Comparison of ENCODE assay signal across 1 cellular context in the genomic region with DNA sequence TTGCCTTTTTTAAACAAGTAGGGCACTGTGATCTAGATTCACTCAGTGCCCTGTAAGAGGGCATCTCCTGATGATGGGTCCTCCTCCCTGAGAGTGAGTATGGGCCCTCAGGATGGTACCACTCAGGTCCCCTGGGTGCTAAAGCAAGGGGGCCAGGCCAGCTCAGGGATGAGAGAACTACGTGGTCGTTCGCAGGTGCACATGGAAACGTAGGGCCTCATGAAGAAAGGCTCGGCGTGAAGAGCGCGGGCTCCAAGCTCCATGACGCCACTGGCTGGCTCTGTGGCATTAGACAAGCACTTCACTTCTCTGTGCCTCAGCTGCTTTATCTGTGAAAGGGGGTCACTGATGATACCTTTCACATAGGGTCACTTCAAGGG.
A peak's percentile ranks its signal among the peaks of the same experiment; 100 is the strongest.
TF ChIP-seq lines count a peak whose summit lies in the region.

No MANE protein-coding gene starts in this region.

TF ChIP-seq in HepG2, 621 proteins besides CTCF, POLR2A, EP300 and RAD21:
- TF ChIP-seq MYNN (CRISPR knock-in tag; IDR thresholded peaks at IDR 0.05; ENCODE audit: low read depth): no peak
- TF ChIP-seq STAT6 (CRISPR knock-in tag; IDR thresholded peaks at IDR 0.05; ENCODE audit: borderline replicate concordance): no peak
- no peak for TF ChIP-seq ZNF557 (CRISPR knock-in tag; IDR thresholded peaks at IDR 0.05)
- no peak for TF ChIP-seq NFKB2 (CRISPR knock-in tag; IDR thresholded peaks at IDR 0.05; ENCODE audit: borderline replicate concordance)
- TF ChIP-seq ZNF552 (CRISPR knock-in tag; IDR thresholded peaks at IDR 0.05; ENCODE audit: borderline replicate concordance): no peak
- no peak for TF ChIP-seq RNF2 (conservative IDR thresholded peaks at IDR 0.05; ENCODE audit: low read depth)
- TF ChIP-seq FOXK1 (CRISPR knock-in tag; IDR thresholded peaks at IDR 0.05; ENCODE audit: borderline replicate concordance, low read depth): no peak
- TF ChIP-seq ADNP (CRISPR knock-in tag; IDR thresholded peaks at IDR 0.05): no peak
- TF ChIP-seq ZFYVE20 (CRISPR knock-in tag; IDR thresholded peaks at IDR 0.05; ENCODE audit: borderline replicate concordance, low read depth): no peak
- TF ChIP-seq AKAP8 (CRISPR knock-in tag; IDR thresholded peaks at IDR 0.05): peak; percentile 21; the same call in 1 of the 2 replicates
- TF ChIP-seq ZNF205 (CRISPR knock-in tag; IDR thresholded peaks at IDR 0.05): no peak
- TF ChIP-seq SMAD9 (CRISPR knock-in tag; IDR thresholded peaks at IDR 0.05): no peak
- TF ChIP-seq, protein P1, sequence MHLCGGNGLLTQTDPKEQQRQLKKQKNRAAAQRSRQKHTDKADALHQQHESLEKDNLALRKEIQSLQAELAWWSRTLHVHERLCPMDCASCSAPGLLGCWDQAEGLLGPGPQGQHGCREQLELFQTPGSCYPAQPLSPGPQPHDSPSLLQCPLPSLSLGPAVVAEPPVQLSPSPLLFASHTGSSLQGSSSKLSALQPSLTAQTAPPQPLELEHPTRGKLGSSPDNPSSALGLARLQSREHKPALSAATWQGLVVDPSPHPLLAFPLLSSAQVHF (CRISPR knock-in tag; IDR thresholded peaks at IDR 0.05): no peak
- no peak for TF ChIP-seq PITX1 (CRISPR knock-in tag; IDR thresholded peaks at IDR 0.05)
- TF ChIP-seq ZNF616 (CRISPR knock-in tag; IDR thresholded peaks at IDR 0.05; ENCODE audit: low read depth): no peak
- TF ChIP-seq XBP1 (CRISPR knock-in tag; IDR thresholded peaks at IDR 0.05): no peak
- no peak for TF ChIP-seq SATB2 (CRISPR knock-in tag; IDR thresholded peaks at IDR 0.05)
- no peak for TF ChIP-seq KLF13 (CRISPR knock-in tag; IDR thresholded peaks at IDR 0.05)
- TF ChIP-seq NFYC (CRISPR knock-in tag; IDR thresholded peaks at IDR 0.05): no peak
- TF ChIP-seq TMF1 (CRISPR knock-in tag; IDR thresholded peaks at IDR 0.05; ENCODE audit: low read depth): no peak
- no peak for TF ChIP-seq ZBTB20 (CRISPR knock-in tag; IDR thresholded peaks at IDR 0.05; ENCODE audit: borderline replicate concordance, low read depth)
- no peak for TF ChIP-seq ZNF44 (CRISPR knock-in tag; IDR thresholded peaks at IDR 0.05)
- 0 out of 2 replicates have a peak, but pooled peaks have one; percentile 41 for TF ChIP-seq SMAD1 (CRISPR knock-in tag; IDR thresholded peaks at IDR 0.05; ENCODE audit: borderline replicate concordance, low read depth)
- no peak for TF ChIP-seq GABPB1 (CRISPR knock-in tag; IDR thresholded peaks at IDR 0.05)
- TF ChIP-seq KAT8 (CRISPR knock-in tag; IDR thresholded peaks at IDR 0.05): no peak
- no peak for TF ChIP-seq SP1 (IDR thresholded peaks at IDR 0.05)
- no peak for TF ChIP-seq SP1 (CRISPR knock-in tag; IDR thresholded peaks at IDR 0.05)
- peak; percentile 88 for TF ChIP-seq RBM22 (optimal IDR thresholded peaks at IDR 0.05; ENCODE audit: low read length)
- no peak for TF ChIP-seq PRDM4 (CRISPR knock-in tag; IDR thresholded peaks at IDR 0.05; ENCODE audit: borderline replicate concordance)
- TF ChIP-seq, protein P2, sequence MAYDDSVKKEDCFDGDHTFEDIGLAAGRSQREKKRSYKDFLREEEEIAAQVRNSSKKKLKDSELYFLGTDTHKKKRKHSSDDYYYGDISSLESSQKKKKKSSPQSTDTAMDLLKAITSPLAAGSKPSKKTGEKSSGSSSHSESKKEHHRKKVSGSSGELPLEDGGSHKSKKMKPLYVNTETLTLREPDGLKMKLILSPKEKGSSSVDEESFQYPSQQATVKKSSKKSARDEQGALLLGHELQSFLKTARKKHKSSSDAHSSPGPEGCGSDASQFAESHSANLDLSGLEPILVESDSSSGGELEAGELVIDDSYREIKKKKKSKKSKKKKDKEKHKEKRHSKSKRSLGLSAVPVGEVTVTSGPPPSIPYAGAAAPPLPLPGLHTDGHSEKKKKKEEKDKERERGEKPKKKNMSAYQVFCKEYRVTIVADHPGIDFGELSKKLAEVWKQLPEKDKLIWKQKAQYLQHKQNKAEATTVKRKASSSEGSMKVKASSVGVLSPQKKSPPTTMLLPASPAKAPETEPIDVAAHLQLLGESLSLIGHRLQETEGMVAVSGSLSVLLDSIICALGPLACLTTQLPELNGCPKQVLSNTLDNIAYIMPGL (CRISPR knock-in tag; IDR thresholded peaks at IDR 0.05; ENCODE audit: borderline replicate concordance in 1 of 2, low read depth in 1 of 2): no peak
- TF ChIP-seq NFE2 (CRISPR knock-in tag; IDR thresholded peaks at IDR 0.05): no peak
- no peak for TF ChIP-seq ZC3H4 (CRISPR knock-in tag; IDR thresholded peaks at IDR 0.05; ENCODE audit: borderline replicate concordance)
- TF ChIP-seq, protein P3, sequence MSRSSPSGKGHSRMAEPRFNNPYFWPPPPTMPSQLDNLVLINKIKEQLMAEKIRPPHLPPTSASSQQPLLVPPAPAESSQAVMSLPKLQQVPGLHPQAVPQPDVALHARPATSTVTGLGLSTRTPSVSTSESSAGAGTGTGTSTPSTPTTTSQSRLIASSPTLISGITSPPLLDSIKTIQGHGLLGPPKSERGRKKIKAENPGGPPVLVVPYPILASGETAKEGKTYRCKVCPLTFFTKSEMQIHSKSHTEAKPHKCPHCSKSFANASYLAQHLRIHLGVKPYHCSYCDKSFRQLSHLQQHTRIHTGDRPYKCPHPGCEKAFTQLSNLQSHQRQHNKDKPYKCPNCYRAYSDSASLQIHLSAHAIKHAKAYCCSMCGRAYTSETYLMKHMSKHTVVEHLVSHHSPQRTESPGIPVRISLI (CRISPR knock-in tag; IDR thresholded peaks at IDR 0.05; ENCODE audit: borderline replicate concordance): no peak
- TF ChIP-seq ZBTB38 (CRISPR knock-in tag; IDR thresholded peaks at IDR 0.05): 0 out of 2 replicates have a peak, but pooled peaks have one; percentile 56
- no peak for TF ChIP-seq ZNF7 (CRISPR knock-in tag; IDR thresholded peaks at IDR 0.05)
- no peak for TF ChIP-seq STAT5B (CRISPR knock-in tag; IDR thresholded peaks at IDR 0.05)
- TF ChIP-seq, protein P4, sequence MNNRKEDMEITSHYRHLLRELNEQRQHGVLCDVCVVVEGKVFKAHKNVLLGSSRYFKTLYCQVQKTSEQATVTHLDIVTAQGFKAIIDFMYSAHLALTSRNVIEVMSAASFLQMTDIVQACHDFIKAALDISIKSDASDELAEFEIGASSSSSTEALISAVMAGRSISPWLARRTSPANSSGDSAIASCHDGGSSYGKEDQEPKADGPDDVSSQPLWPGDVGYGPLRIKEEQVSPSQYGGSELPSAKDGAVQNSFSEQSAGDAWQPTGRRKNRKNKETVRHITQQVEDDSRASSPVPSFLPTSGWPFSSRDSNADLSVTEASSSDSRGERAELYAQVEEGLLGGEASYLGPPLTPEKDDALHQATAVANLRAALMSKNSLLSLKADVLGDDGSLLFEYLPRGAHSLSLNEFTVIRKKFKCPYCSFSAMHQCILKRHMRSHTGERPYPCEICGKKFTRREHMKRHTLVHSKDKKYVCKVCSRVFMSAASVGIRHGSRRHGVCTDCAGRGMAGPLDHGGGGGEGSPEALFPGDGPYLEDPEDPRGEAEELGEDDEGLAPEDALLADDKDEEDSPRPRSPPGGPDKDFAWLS (CRISPR knock-in tag; IDR thresholded peaks at IDR 0.05; ENCODE audit: borderline replicate concordance): no peak
- TF ChIP-seq ZNF629 (CRISPR knock-in tag; conservative IDR thresholded peaks at IDR 0.05): peak; percentile 59
- TF ChIP-seq ZNF337 (CRISPR knock-in tag; IDR thresholded peaks at IDR 0.05; ENCODE audit: borderline replicate concordance, low read depth): no peak
- TF ChIP-seq MED13 (CRISPR knock-in tag; IDR thresholded peaks at IDR 0.05): no peak
- TF ChIP-seq, protein P5, sequence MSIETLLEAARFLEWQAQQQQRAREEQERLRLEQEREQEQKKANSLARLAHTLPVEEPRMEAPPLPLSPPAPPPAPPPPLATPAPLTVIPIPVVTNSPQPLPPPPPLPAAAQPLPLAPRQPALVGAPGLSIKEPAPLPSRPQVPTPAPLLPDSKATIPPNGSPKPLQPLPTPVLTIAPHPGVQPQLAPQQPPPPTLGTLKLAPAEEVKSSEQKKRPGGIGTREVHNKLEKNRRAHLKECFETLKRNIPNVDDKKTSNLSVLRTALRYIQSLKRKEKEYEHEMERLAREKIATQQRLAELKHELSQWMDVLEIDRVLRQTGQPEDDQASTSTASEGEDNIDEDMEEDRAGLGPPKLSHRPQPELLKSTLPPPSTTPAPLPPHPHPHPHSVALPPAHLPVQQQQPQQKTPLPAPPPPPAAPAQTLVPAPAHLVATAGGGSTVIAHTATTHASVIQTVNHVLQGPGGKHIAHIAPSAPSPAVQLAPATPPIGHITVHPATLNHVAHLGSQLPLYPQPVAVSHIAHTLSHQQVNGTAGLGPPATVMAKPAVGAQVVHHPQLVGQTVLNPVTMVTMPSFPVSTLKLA (IDR thresholded peaks at IDR 0.05): no peak
